Comparison of ENCODE assay signal across 18 cellular contexts in genomic region chr2:44186800-44187199, GRCh38. TPM values are rescaled to one million over a fixed set of nuclear protein-coding genes. Genes with fewer than 3 reads are reported as not detected.
DNase-seq lines count a peak whose midpoint lies in the region; ATAC-seq and TF ChIP-seq lines count a peak whose summit lies in the region.
"Had no signal": no experiment of that assay in that cellular context is flagged by ENCODE, and none has a peak within 500 bp of the region (broad histone marks: within the 10 kb centered on the region; RNA-seq: fewer than 3 reads in every experiment).

No MANE protein-coding gene starts in this region.

- H4K20me1 ChIP-seq in BLaER1 treated with 17β-estradiol and CSF1 and Interleukin-3, amounts not matched to agents 10 nM and 100 nM = peaks cover 4 to 90% (median 45%) of the 10 kb centered on the region in 11 experiments; a peak in 15 of 22 replicates
- peaks cover 8% of the 10 kb centered on the region; the same call in 1 of the 2 replicates for H4K20me1 ChIP-seq in KMS-11 (ENCODE audit: insufficient read depth)

- TF ChIP-seq CTCF in KMS-11 (conservative IDR thresholded peaks at IDR 0.05; ENCODE audit: low read depth, low read length) (no peak), left lung (IDR thresholded peaks at IDR 0.05) (no peak), HFFc6 (IDR thresholded peaks at IDR 0.05) (no peak)

- peaks cover 0 to 34% (median 19%) of the 10 kb centered on the region in 11 experiments; a peak in 17 of 22 replicates for H3K36me3 ChIP-seq in BLaER1 treated with 17β-estradiol and CSF1 and Interleukin-3, amounts not matched to agents 10 nM and 100 nM
- H3K36me3 ChIP-seq in KMS-11 (ENCODE audit: insufficient read depth) (no peaks in the 10 kb centered on the region), left lung (no peaks in the 10 kb centered on the region)

- peak overlapping the region in 7 of 11 experiments; percentile 10 to 87 (median 63); a peak in 13 of 22 replicates for H3K4me2 ChIP-seq in BLaER1 treated with 17β-estradiol and CSF1 and Interleukin-3, amounts not matched to agents 10 nM and 100 nM
- peak overlapping the region; percentile 13; the same call in 1 of the 2 replicates for H3K4me2 ChIP-seq in KMS-11

- intact Hi-C loops in left lung (cut with DNase I) = no loop called here

- no peak for ATAC-seq in T-helper 17 cell
- ATAC-seq in left lung = peak; percentile 47
- ATAC-seq: activated CD4-positive, CD25-positive, alpha-beta regulatory T cell treated with anti-CD3 and anti-CD28 coated beads, Interleukin-2, amount 50 U/mL, for 24 hours; activated naive CD4-positive, alpha-beta T cell treated with anti-CD3 and anti-CD28 coated beads, Interleukin-2, amount 50 U/mL, for 72 hours; foreskin keratinocyte; stimulated activated naive CD8-positive, alpha-beta T cell treated with anti-CD3 and anti-CD28 coated beads, Interleukin-15, amount 100 ng/mL, for 72 hours had no signal

- H3K9ac ChIP-seq in BLaER1 treated with 17β-estradiol and CSF1 and Interleukin-3, amounts not matched to agents 10 nM and 100 nM = peak overlapping the region in 1 of 11 experiments; percentile 13; a peak in 1 of 22 replicates
- no peak overlapping the region for H3K9ac ChIP-seq in KMS-11

- no peaks in the 10 kb centered on the region for H3K9me3 Mint-ChIP-seq in HFFc6
- H3K9me3 Mint-ChIP-seq: endodermal cell; stimulated activated naive CD8-positive, alpha-beta T cell treated with anti-CD3 and anti-CD28 coated beads, Interleukin-15, amount 100 ng/mL, for 72 hours had no signal

- H3K27me3 ChIP-seq in BLaER1 treated with 17β-estradiol and CSF1 and Interleukin-3, amounts not matched to agents 10 nM and 100 nM = no peaks in the 10 kb centered on the region
- H3K27me3 ChIP-seq in KMS-11 (ENCODE audit: insufficient read depth, low read depth) (no peaks in the 10 kb centered on the region), left lung (no peaks in the 10 kb centered on the region)
- H3K27me3 ChIP-seq: foreskin keratinocyte had no signal

- no peak overlapping the region for H3K4me3 ChIP-seq in BLaER1 treated with 17β-estradiol and CSF1 and Interleukin-3, amounts not matched to agents 10 nM and 100 nM
- no peak overlapping the region for H3K4me3 ChIP-seq in KMS-11 (IDR thresholded peaks at IDR 0.05; ENCODE audit: insufficient read depth, low read depth, low read length)
- no peak overlapping the region for H3K4me3 ChIP-seq in left lung

- peaks cover 10 to 91% (median 61%) of the 10 kb centered on the region in 10 experiments for H3K4me1 ChIP-seq in BLaER1 treated with 17β-estradiol and CSF1 and Interleukin-3, amounts not matched to agents 10 nM and 100 nM
- H3K4me1 ChIP-seq in KMS-11 (ENCODE audit: low read depth, poor library complexity, severe bottlenecking) = peaks cover 52% of the 10 kb centered on the region
- H3K4me1 ChIP-seq in left lung = peaks cover 0 to 89% of the 10 kb centered on the region in 2 donors
- H3K4me1 ChIP-seq: foreskin keratinocyte had no signal

- no peak for DNase-seq in T-helper 17 cell
- DNase-seq in left lung = no peak
- DNase-seq in HPDE6-E6E7 (ENCODE audit: extremely low spot score) = no peak
- DNase-seq in HFFc6 = no peak
- DNase-seq in stimulated activated CD4-positive, alpha-beta T cell treated with anti-CD3 and anti-CD28 coated beads, Interleukin-4, amount 100 ng/mL, for 4 hours = no peak
- DNase-seq in DMS79 treated with DMSO at 0.1 percent for 48 hours (lab: John Stamatoyannopoulos, UW) = no peak
- DNase-seq: activated CD8-positive, alpha-beta memory T cell treated with anti-CD3 and anti-CD28 coated beads, Interleukin-2, amount 50 U/mL, for 48 hours; endodermal cell; foreskin keratinocyte; NCI-H187; NCI-H524; RPMI8226; stimulated activated CD4-positive, alpha-beta T cell treated with anti-CD3 and anti-CD28 coated beads, Interleukin-12 subunit alpha, Interleukin-12 subunit beta, amount 100 ng/mL, for 4 hours; stimulated activated naive CD8-positive, alpha-beta T cell treated with anti-CD3 and anti-CD28 coated beads, Interleukin-15, amount 100 ng/mL, for 72 hours had no signal

- H3K9me3 ChIP-seq in BLaER1 treated with 17β-estradiol and CSF1 and Interleukin-3, amounts not matched to agents 10 nM and 100 nM (replicated peaks in 1 of 11) = peaks cover 0 to 19% (median 15%) of the 10 kb centered on the region in 11 experiments; a peak in 16 of 22 replicates
- H3K9me3 ChIP-seq in T-helper 17 cell (ENCODE audit: control insufficient read depth, low read length, poor library complexity, severe bottlenecking) (no peaks in the 10 kb centered on the region), left lung (no peaks in the 10 kb centered on the region)

- H3K27ac ChIP-seq in BLaER1 treated with 17β-estradiol and CSF1 and Interleukin-3, amounts not matched to agents 10 nM and 100 nM = peak overlapping the region in 8 of 11 experiments; percentile 14 to 69 (median 39); a peak in 14 of 22 replicates
- H3K27ac ChIP-seq in KMS-11 (no peak overlapping the region), left lung (peak overlapping the region in 1 of 2 donors; percentile 55)
- H3K27ac ChIP-seq: foreskin keratinocyte had no signal

- H3K4me1 Mint-ChIP-seq in T-helper 17 cell = peaks cover 55% of the 10 kb centered on the region
- peaks cover 25% of the 10 kb centered on the region for H3K4me1 Mint-ChIP-seq in HFFc6 (ENCODE audit: low read depth)

- peaks cover 77% of the 10 kb centered on the region for H3K79me2 ChIP-seq in KMS-11 (ENCODE audit: insufficient read depth, low read depth)

- no peaks in the 10 kb centered on the region for H3K27me3 Mint-ChIP-seq in T-helper 17 cell
- no peaks in the 10 kb centered on the region for H3K27me3 Mint-ChIP-seq in HFFc6 (ENCODE audit: insufficient read depth)
- H3K27me3 Mint-ChIP-seq: stimulated activated naive CD8-positive, alpha-beta T cell treated with anti-CD3 and anti-CD28 coated beads, Interleukin-15, amount 100 ng/mL, for 72 hours had no signal

- H3K27ac Mint-ChIP-seq in T-helper 17 cell (peak overlapping the region; percentile 8), HFFc6 (no peak overlapping the region)
- H3K27ac Mint-ChIP-seq: activated naive CD4-positive, alpha-beta T cell treated with anti-CD3 and anti-CD28 coated beads, Interleukin-2, amount 50 U/mL, for 72 hours; endodermal cell; stimulated activated naive CD8-positive, alpha-beta T cell treated with anti-CD3 and anti-CD28 coated beads, Interleukin-15, amount 100 ng/mL, for 72 hours had no signal

- H3K36me3 Mint-ChIP-seq in T-helper 17 cell (ENCODE audit: low read depth) (no peaks in the 10 kb centered on the region), HFFc6 (ENCODE audit: low read depth) (peaks cover 4% of the 10 kb centered on the region; the same call in 1 of the 2 replicates)

- H2AFZ ChIP-seq in KMS-11 (ENCODE audit: low read depth) = no peak overlapping the region

- H3K4me3 Mint-ChIP-seq in T-helper 17 cell = no peak overlapping the region
- H3K4me3 Mint-ChIP-seq in HFFc6 = no peak overlapping the region
- H3K4me3 Mint-ChIP-seq: endodermal cell had no signal

RNA-seq across cellular contexts. Expression of gene PPM1B, which starts 18.1 kb away (rescaled TPM):
- total RNA-seq in T-helper 17 cell = 10 to 100 TPM; 72.7 to 82.7 TPM
- 10 to 100 TPM; 37.5 to 38.4 TPM for total RNA-seq in left lung
- total RNA-seq in HFFc6 (2021; fragmentation: NEBNext Ultra II Directional; extraction: Animal tissue kit (Norgen Biotek cat#: 25700)) = 10 to 100 TPM; 22.8 to 31.6 (median 27.1) TPM
